ENCODE assay signal across 9 cellular contexts in the genomic region with DNA sequence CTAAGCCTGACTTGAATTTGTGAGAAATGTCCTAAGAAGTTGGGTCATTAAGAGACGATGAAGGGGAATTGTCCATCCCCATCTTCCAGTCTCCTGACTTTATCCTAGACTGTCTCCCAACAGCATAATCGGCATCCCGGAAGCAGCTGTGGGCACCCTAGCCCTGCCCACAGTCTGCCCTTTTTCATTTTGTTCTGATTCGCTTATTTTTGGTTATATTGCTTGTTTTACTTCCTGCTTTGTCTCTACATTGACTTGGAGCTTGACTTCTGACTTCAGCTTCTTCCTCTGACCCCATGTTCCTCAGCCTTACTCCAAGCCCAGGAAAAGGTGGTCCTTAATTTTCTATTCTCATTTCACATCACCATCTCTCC. TPM values are rescaled to one million over a fixed set of nuclear protein-coding genes. Genes with fewer than 3 reads are reported as not detected.
DNase-seq lines count a peak whose midpoint lies in the region; ATAC-seq, FAIRE-seq and TF ChIP-seq lines count a peak whose summit lies in the region.
"Had no signal": no experiment of that assay in that cellular context is flagged by ENCODE, and none has a peak within 500 bp of the region (broad histone marks: within the 10 kb centered on the region; RNA-seq: fewer than 3 reads in every experiment).

No MANE protein-coding gene starts in this region.

- no peak for TF ChIP-seq POLR2A in GM12891 (IDR thresholded peaks at IDR 0.05; ENCODE audit: low read depth, low read length)

- H3K4me1 Mint-ChIP-seq in activated naive CD8-positive, alpha-beta T cell treated with anti-CD3 and anti-CD28 coated beads for 36 hours = peaks cover 29% of the 10 kb centered on the region
- H3K4me1 Mint-ChIP-seq in nephron = peaks cover 22% of the 10 kb centered on the region

- no peak for DNase-seq in GM12891 (ENCODE audit: insufficient read length, low spot score)
- no peak for DNase-seq in activated naive CD8-positive, alpha-beta T cell treated with anti-CD3 and anti-CD28 coated beads for 36 hours
- no peak for DNase-seq in DMS79 treated with DMSO at 0.1 percent for 48 hours (lab: John Stamatoyannopoulos, UW)
- DNase-seq in EL = no peak
- DNase-seq: NCI-H1436 had no signal

- H3K27me3 Mint-ChIP-seq in activated naive CD8-positive, alpha-beta T cell treated with anti-CD3 and anti-CD28 coated beads for 36 hours = no peaks in the 10 kb centered on the region
- H3K27me3 Mint-ChIP-seq in nephron (ENCODE audit: low read depth) = peaks cover 3% of the 10 kb centered on the region

- ATAC-seq in GM21423 (IDR thresholded peaks at IDR 0.05; ENCODE audit: unreplicated experiment) (peak; percentile 6), GM18873 (IDR thresholded peaks at IDR 0.05; ENCODE audit: low FRiP score, unreplicated experiment) (no peak), HG03442 (IDR thresholded peaks at IDR 0.05; ENCODE audit: unreplicated experiment) (no peak)

- H3K36me3 Mint-ChIP-seq in activated naive CD8-positive, alpha-beta T cell treated with anti-CD3 and anti-CD28 coated beads for 36 hours = peaks cover 34% of the 10 kb centered on the region
- H3K36me3 Mint-ChIP-seq in nephron (ENCODE audit: low read depth) = peaks cover 38% of the 10 kb centered on the region

- peak; percentile 5 for FAIRE-seq in GM12891 (lab: Jason Lieb, UNC)

- peak overlapping the region; percentile 90 for H3K27ac Mint-ChIP-seq in activated naive CD8-positive, alpha-beta T cell treated with anti-CD3 and anti-CD28 coated beads for 36 hours
- peak overlapping the region; percentile 21 to 51 (median 42) for H3K27ac Mint-ChIP-seq in nephron

- no peak for TF ChIP-seq CTCF in nephron (IDR thresholded peaks at IDR 0.05; ENCODE audit: unreplicated experiment in 3 of 3)

- H3K9me3 Mint-ChIP-seq in activated naive CD8-positive, alpha-beta T cell treated with anti-CD3 and anti-CD28 coated beads for 36 hours = peaks cover 4% of the 10 kb centered on the region
- no peaks in the 10 kb centered on the region for H3K9me3 Mint-ChIP-seq in nephron

- peak overlapping the region; percentile 37 for H3K4me3 Mint-ChIP-seq in activated naive CD8-positive, alpha-beta T cell treated with anti-CD3 and anti-CD28 coated beads for 36 hours
- no peak overlapping the region for H3K4me3 Mint-ChIP-seq in nephron

TF ChIP-seq in GM12891, 5 proteins besides CTCF, POLR2A, EP300 and RAD21:
- TF ChIP-seq TAF1 (IDR thresholded peaks at IDR 0.05; ENCODE audit: low read depth, low read length) = no peak
- TF ChIP-seq SPI1 (IDR thresholded peaks at IDR 0.05; ENCODE audit: low read depth, low read length) = no peak
- no peak for TF ChIP-seq POLR2AphosphoS5 (IDR thresholded peaks at IDR 0.05; ENCODE audit: low read depth, low read length)
- no peak for TF ChIP-seq POU2F2 (IDR thresholded peaks at IDR 0.05; ENCODE audit: low read depth, low read length)
- TF ChIP-seq PAX5 (IDR thresholded peaks at IDR 0.05; ENCODE audit: insufficient read depth, low read length, severe bottlenecking) = no peak

RNA-seq across cellular contexts. Expression of a gene that starts 41.8 kb away (rescaled TPM):
- polyA plus RNA-seq in GM12891 (2012; ENCODE audit: low read depth, missing spikeins) = 33.7 TPM
- 10 to 100 TPM; 28.9 to 29.8 TPM for total RNA-seq in activated naive CD8-positive, alpha-beta T cell treated with anti-CD3 and anti-CD28 coated beads for 36 hours
